In genomic region chr5:177930269-177931031, GRCh38 we compare ENCODE assay signal across 8 cellular contexts.
A peak's percentile ranks its signal among the peaks of the same experiment; 100 is the strongest.
DNase-seq lines count a peak whose midpoint lies in the region; ATAC-seq and TF ChIP-seq lines count a peak whose summit lies in the region.
"Not testable (repeated sequence)": the region's sequence is repeated elsewhere in the genome, so short reads cannot be mapped to it uniquely, and the experiment has no call there.

No MANE protein-coding gene starts in this region.

- H3K27me3 Mint-ChIP-seq in HFFc6 (ENCODE audit: insufficient read depth); T-helper 17 cell: not testable (repeated sequence)

- not testable (repeated sequence) for H3K79me2 ChIP-seq in mesendoderm (ENCODE audit: control insufficient read depth, insufficient read depth, low read length)

- ATAC-seq in T-helper 17 cell, result not testable (repeated sequence)
- peak; percentile 20 to 96 (median 88) for ATAC-seq in heart right ventricle

- not testable (repeated sequence) for H3K56ac ChIP-seq in mesendoderm (ENCODE audit: low read length)

- H3K4me1 ChIP-seq in heart right ventricle; mesendoderm (ENCODE audit: control insufficient read depth, low read depth, low read length): not testable (repeated sequence)

- H3K27ac Mint-ChIP-seq in HFFc6, result not testable (repeated sequence)
- peak overlapping the region; percentile 8 for H3K27ac Mint-ChIP-seq in T-helper 17 cell

- 18 to 24% methylated on average over 19 to 20 of the region's 20 CpGs for WGBS in heart right ventricle, 2 donors
- WGBS in mesendoderm (ENCODE audit: extremely low coverage, insufficient coverage, low lambda C conversion rate), result no CpG with 5 or more reads among the region's 20 CpGs

- H3K23ac ChIP-seq in mesendoderm (ENCODE audit: low read length), result not testable (repeated sequence)

- H2AK5ac ChIP-seq in mesendoderm (ENCODE audit: low read length), result not testable (repeated sequence)

- not testable (repeated sequence) for H2BK5ac ChIP-seq in mesendoderm (ENCODE audit: low read length)

- H3K4me2 ChIP-seq in mesendoderm (ENCODE audit: low read length), result not testable (repeated sequence)

- not testable (repeated sequence) for H3K9ac ChIP-seq in mesendoderm (ENCODE audit: low read length)

- intact Hi-C loops in heart right ventricle (cut with DNase I), result not testable (repeated sequence)

- not testable (repeated sequence) for H3K27ac ChIP-seq in heart right ventricle; mesendoderm (ENCODE audit: low read depth, low read length)

- not testable (repeated sequence) for TF ChIP-seq CTCF in HFFc6 (IDR thresholded peaks at IDR 0.05); epithelial cell of esophagus (IDR thresholded peaks at IDR 0.05; ENCODE audit: insufficient read depth, low read depth, low read length, missing control alignments); heart right ventricle (IDR thresholded peaks at IDR 0.05)

- H3K18ac ChIP-seq in mesendoderm (ENCODE audit: low read length), result not testable (repeated sequence)

- H3K36me3 ChIP-seq in heart right ventricle; mesendoderm (ENCODE audit: control insufficient read depth, insufficient read depth, low read length): not testable (repeated sequence)

- DNase-seq in D341Med (ENCODE audit: low spot score), result peak; percentile 7
- peak; percentile 10 for DNase-seq in HFFc6
- peak; percentile 24 for DNase-seq in NCI-H345 (lab: John Stamatoyannopoulos, UW)
- not testable (repeated sequence) for DNase-seq in T-helper 17 cell
- DNase-seq in epithelial cell of esophagus (ENCODE audit: low read depth), result peak; percentile 38
- peak in 1 of 2 donors; percentile 43 for DNase-seq in heart right ventricle
- DNase-seq in mesendoderm, result peak; percentile 11
- DNase-seq in renal cortical epithelial cell (ENCODE audit: low read depth), result peak; percentile 13

- H3K27me3 ChIP-seq in heart right ventricle; mesendoderm (ENCODE audit: insufficient read depth, low read length, poor library complexity): not testable (repeated sequence)

- not testable (repeated sequence) for H3K9me3 Mint-ChIP-seq in HFFc6

- H3K9me3 ChIP-seq in T-helper 17 cell (ENCODE audit: control insufficient read depth, low read length, poor library complexity, severe bottlenecking); heart right ventricle: not testable (repeated sequence)

- not testable (repeated sequence) for H3K4me1 Mint-ChIP-seq in HFFc6 (ENCODE audit: low read depth); T-helper 17 cell

- not testable (repeated sequence) for H2BK120ac ChIP-seq in mesendoderm (ENCODE audit: low read depth, low read length)

- not testable (repeated sequence) for H3K36me3 Mint-ChIP-seq in HFFc6 (ENCODE audit: low read depth); T-helper 17 cell (ENCODE audit: low read depth)

- not testable (repeated sequence) for H3K4me3 Mint-ChIP-seq in HFFc6, T-helper 17 cell

- H4K5ac ChIP-seq in mesendoderm (ENCODE audit: low read length), result not testable (repeated sequence)

- H4K8ac ChIP-seq in mesendoderm (ENCODE audit: low read depth, low read length), result not testable (repeated sequence)

- H2BK15ac ChIP-seq in mesendoderm (replicated peaks; ENCODE audit: low read depth), result not testable (repeated sequence)

- H3K79me1 ChIP-seq in mesendoderm (ENCODE audit: low read length), result not testable (repeated sequence)

- H3K4ac ChIP-seq in mesendoderm (ENCODE audit: low read depth, low read length), result not testable (repeated sequence)

- H3K4me3 ChIP-seq in epithelial cell of esophagus (ENCODE audit: low read length); heart right ventricle; mesendoderm (ENCODE audit: low read length): not testable (repeated sequence)
